Comparison of ENCODE assay signal across 14 cellular contexts in genomic region chr3:138367912-138368311, GRCh38. TPM values are rescaled to one million over a fixed set of nuclear protein-coding genes. Genes with fewer than 3 reads are reported as not detected.
DNase-seq lines count a peak whose midpoint lies in the region; ATAC-seq, FAIRE-seq and TF ChIP-seq lines count a peak whose summit lies in the region.
"Had no signal": no experiment of that assay in that cellular context is flagged by ENCODE, and none has a peak within 500 bp of the region (broad histone marks: within the 10 kb centered on the region; RNA-seq: fewer than 3 reads in every experiment).

No MANE protein-coding gene starts in this region.

- RAD21 ChIA-PET in GM12878 (lab: Charles Lee; ENCODE audit: unreplicated experiment), result no interaction called here

- FAIRE-seq in GM12878 (lab: Jason Lieb, UNC), result no peak
- FAIRE-seq: A204.1 had no signal

- POLR2A ChIA-PET in GM12878 (lab: Charles Lee), result no interaction called here

- no peak for TF ChIP-seq RAD21 in GM12878 (IDR thresholded peaks at IDR 0.05; ENCODE audit: insufficient read depth, low read depth, low read length)

- no peak overlapping the region for H3K4me3 ChIP-seq in GM12878
- H3K4me3 ChIP-seq in suprapubic skin, result no peak overlapping the region
- no peak overlapping the region for H3K4me3 ChIP-seq in prostate gland

- H2AFZ ChIP-seq in GM12878 (ENCODE audit: control insufficient read depth, low read depth, low read length), result no peak overlapping the region

- in situ Hi-C loops in GM12878 (cut with MboI), result no loop called here

- H3K27me3 ChIP-seq in GM12878 (replicated peaks in 1 of 2; ENCODE audit: control insufficient read depth in 2 of 2, insufficient read depth in 2 of 2, low read length in 1 of 2), result peaks cover 6 to 9% of the 10 kb centered on the region in 2 experiments
- H3K27me3 ChIP-seq in layer of hippocampus (ENCODE audit: control insufficient read depth, insufficient read depth, low read length), result no peaks in the 10 kb centered on the region
- no peaks in the 10 kb centered on the region for H3K27me3 ChIP-seq in suprapubic skin
- no peaks in the 10 kb centered on the region for H3K27me3 ChIP-seq in prostate gland (replicated peaks; ENCODE audit: insufficient read depth)

- H3K36me3 ChIP-seq in GM12878 (ENCODE audit: control insufficient read depth in 2 of 2, insufficient read depth in 2 of 2, low read length in 1 of 2), result no peaks in the 10 kb centered on the region
- H3K36me3 ChIP-seq in suprapubic skin, result no peaks in the 10 kb centered on the region
- no peaks in the 10 kb centered on the region for H3K36me3 ChIP-seq in prostate gland

- TF ChIP-seq EP300 in GM12878 (IDR thresholded peaks at IDR 0.05; ENCODE audit: borderline replicate concordance in 1 of 2, control insufficient read depth in 1 of 2, low read depth in 2 of 2, low read length in 2 of 2) (no peak), suprapubic skin (IDR thresholded peaks at IDR 0.05) (no peak)

- CTCF ChIA-PET in GM12878 (lab: Yijun Ruan, JAX), result no interaction called here

- no peak for ATAC-seq in GM12878
- no peak for ATAC-seq in GM19467 (IDR thresholded peaks at IDR 0.05; ENCODE audit: unreplicated experiment)

- no TSS peak for BruUV-seq in GM12878 (replicated peaks; lab: Mats Ljungman, UMichigan)

- H3K4me2 ChIP-seq in GM12878 (ENCODE audit: control insufficient read depth, insufficient read depth), result no peak overlapping the region

- peak; percentile 24 for DNase-seq in NCI-H146 (lab: John Stamatoyannopoulos, UW)
- no peak for DNase-seq in NCI-H146 treated with DMSO at 0.1 percent for 48 hours (lab: John Stamatoyannopoulos, UW; ENCODE audit: unreplicated experiment)
- no peak for DNase-seq in GM12878 (ENCODE audit: low read depth, low spot score)
- peak; percentile 75 to 85 for DNase-seq in suprapubic skin (ENCODE audit: low spot score in 2 of 2)
- DNase-seq in prostate gland (ENCODE audit: low spot score), result no peak
- no peak for DNase-seq in activated CD8-positive, alpha-beta memory T cell treated with anti-CD3 and anti-CD28 coated beads, Interleukin-2, amount 50 U/mL, for 48 hours
- DNase-seq: activated naive CD4-positive, alpha-beta T cell; GDM1; mesendoderm; stimulated activated CD4-positive, alpha-beta T cell treated with anti-CD3 and anti-CD28 coated beads, Interleukin-1b, Interleukin-23, amount 100 ng/mL, for 48 hours had no signal

- WGBS in GM12878 (ENCODE audit: insufficient coverage, insufficient replicate concordance, low lambda C conversion rate, missing lambda C conversion rate), result 9% methylated on average over 5 of the region's 5 CpGs
- 35% methylated on average over 5 of the region's 5 CpGs for WGBS in suprapubic skin
- WGBS in prostate gland, result 46% methylated on average over 5 of the region's 5 CpGs

- H3K4me1 ChIP-seq in GM12878 (ENCODE audit: control insufficient read depth, insufficient read depth, low read length), result peaks cover 17% of the 10 kb centered on the region
- H3K4me1 ChIP-seq in suprapubic skin, result peaks cover 28% of the 10 kb centered on the region
- H3K4me1 ChIP-seq in prostate gland (replicated peaks), result no peaks in the 10 kb centered on the region

- H3K27ac ChIP-seq in GM12878 (ENCODE audit: control insufficient read depth, insufficient read depth) (no peak overlapping the region), layer of hippocampus (ENCODE audit: low read depth, low read length) (peak overlapping the region; percentile 83), suprapubic skin (no peak overlapping the region), prostate gland (no peak overlapping the region)

- intact Hi-C loops in GM12878 (cut with micrococcal nuclease; ENCODE audit: unreplicated experiment), result no loop called here
- intact Hi-C loops in prostate gland (cut with DNase I), result no loop called here

- TF ChIP-seq POLR2A in GM12878 (IDR thresholded peaks at IDR 0.05; ENCODE audit: low read depth, low read length), result no peak
- no peak for TF ChIP-seq POLR2A in suprapubic skin (IDR thresholded peaks at IDR 0.05)
- no peak for TF ChIP-seq POLR2A in prostate gland (IDR thresholded peaks at IDR 0.05)

- SMC1A ChIA-PET in GM12878 (lab: Charles Lee; ENCODE audit: uncharacterized antibody, unreplicated experiment), result no interaction called here

- peaks cover 4% of the 10 kb centered on the region for H3K9me3 ChIP-seq in GM12878 (replicated peaks; ENCODE audit: control insufficient read depth, insufficient read depth, low read length)
- no peaks in the 10 kb centered on the region for H3K9me3 ChIP-seq in suprapubic skin
- H3K9me3 ChIP-seq in prostate gland, result no peaks in the 10 kb centered on the region

- no peak overlapping the region for H3K9ac ChIP-seq in GM12878 (ENCODE audit: control insufficient read depth, insufficient read depth, low read length)

- H4K20me1 ChIP-seq in GM12878 (ENCODE audit: control insufficient read depth, insufficient read depth), result peaks cover 4% of the 10 kb centered on the region

- no peaks in the 10 kb centered on the region for H3K79me2 ChIP-seq in GM12878 (ENCODE audit: control insufficient read depth, insufficient read depth, low read length)

- no peak for TF ChIP-seq CTCF in GM12878 (IDR thresholded peaks at IDR 0.05 in 2 of 3, conservative IDR thresholded peaks at IDR 0.05 in 1 of 3; ENCODE audit: control insufficient read depth in 2 of 3, extremely low read depth in 1 of 3, insufficient read depth in 1 of 3, low read depth in 3 of 3, low read length in 3 of 3)
- no peak for TF ChIP-seq CTCF in suprapubic skin (IDR thresholded peaks at IDR 0.05)
- TF ChIP-seq CTCF in prostate gland (IDR thresholded peaks at IDR 0.05), result no peak

TF ChIP-seq in GM12878, 131 proteins besides CTCF, POLR2A, EP300 and RAD21:
- TF ChIP-seq FOS (IDR thresholded peaks at IDR 0.05; ENCODE audit: borderline replicate concordance, extremely low read depth, insufficient read length), result no peak
- TF ChIP-seq BMI1 (IDR thresholded peaks at IDR 0.05; ENCODE audit: borderline replicate concordance), result peak; percentile 52; the same call in 1 of the 2 replicates
- TF ChIP-seq RUNX3 (IDR thresholded peaks at IDR 0.05; ENCODE audit: low read length), result no peak
- TF ChIP-seq NFIC (IDR thresholded peaks at IDR 0.05; ENCODE audit: low read depth, low read length), result no peak
- no peak for TF ChIP-seq NR2C2 (IDR thresholded peaks at IDR 0.05; ENCODE audit: borderline replicate concordance, control insufficient read depth, insufficient read length, low read depth)
- no peak for TF ChIP-seq ETV6 (conservative IDR thresholded peaks at IDR 0.05 in 1 of 2, IDR thresholded peaks at IDR 0.05 in 1 of 2; ENCODE audit: borderline replicate concordance in 1 of 2, low read depth in 1 of 2)
- no peak for TF ChIP-seq SMARCA5 (IDR thresholded peaks at IDR 0.05)
- TF ChIP-seq JUNB (IDR thresholded peaks at IDR 0.05), result no peak

RNA-seq across cellular contexts. Expression of gene MRAS, which starts 19.5 kb away (rescaled TPM):
- not detected in 2 replicates for total RNA-seq in GM12878 (2013; cell fraction: nucleolus; rRNA removed)
- 0.23 TPM in 1 of 2 replicates, not detected in the other for total RNA-seq in GM12878 (2014; rRNA removed)
- total RNA-seq in GM12878 (2014; rRNA removed; fragmentation: Illumina TruSeq; extraction: Trizol), result not detected in 2 replicates
- 0.44 and 0.45 TPM in 2 replicates for total RNA-seq in GM12878 (2021)
- not detected for polyA plus RNA-seq in GM12878 (2011; ENCODE audit: low read depth)
- 0.11 TPM in 1 of 2 replicates, not detected in the other for polyA plus RNA-seq in GM12878 (2011; rRNA removed)
- 0.03 TPM in 1 of 2 replicates, not detected in the other for polyA plus RNA-seq in GM12878 (2011; cell fraction: cytosol; rRNA removed)
- not detected in 2 replicates for polyA plus RNA-seq in GM12878 (2011; cell fraction: nucleus; rRNA removed)
- polyA plus RNA-seq in GM12878 (2012), result not detected in 2 replicates
- polyA plus RNA-seq in GM12878 (2014; fragmentation: Illumina TruSeq; extraction: Trizol), result 0.01 TPM in 1 of 2 replicates, not detected in the other
- polyA plus RNA-seq in GM12878 (2014; fragmentation: Nextera tagmentation; extraction: Ambion mirVana), result not detected
- polyA plus RNA-seq in GM12878 (2014; rRNA removed), result not detected in 2 replicates
- polyA plus RNA-seq in GM12878 (2016; fragmentation: Nextera tagmentation; extraction: Ambion mirVana), result not detected
- polyA minus RNA-seq in GM12878 (2011; rRNA and poly(A)+ RNA removed), result not detected in 2 replicates
- polyA minus RNA-seq in GM12878 (2011; cell fraction: cytosol; rRNA and poly(A)+ RNA removed), result not detected in 2 replicates
- not detected in 2 replicates for polyA minus RNA-seq in GM12878 (2011; cell fraction: nucleus; rRNA and poly(A)+ RNA removed)
- total RNA-seq in suprapubic skin, result 10 to 100 TPM; 10.1 to 39.8 (median 20.1) TPM
- total RNA-seq in prostate gland, result 10 to 100 TPM in 1 of 2 donors, 1 to 10 TPM in 1; 8.7 to 25.3 TPM

RNA-seq across cellular contexts. Expression of gene NME9, which starts 38.3 kb away (rescaled TPM):
- total RNA-seq in GM12878 (2013; cell fraction: nucleolus; rRNA removed), result 0.25 and 0.49 TPM in 2 replicates
- total RNA-seq in GM12878 (2014; rRNA removed) (0.33 TPM in 1 of 2 replicates, not detected in the other), GM12878 (2014; rRNA removed; fragmentation: Illumina TruSeq; extraction: Trizol) (not detected in 2 replicates), GM12878 (2021) (not detected in 2 replicates), suprapubic skin (under 1 TPM in 1 of 4 donors, not detected in 3; 0.38 TPM), prostate gland (1 to 10 TPM in 1 of 2 donors, not detected in 1; 3.2 TPM)
- 0.47 TPM for polyA plus RNA-seq in GM12878 (2011; ENCODE audit: low read depth)
- polyA plus RNA-seq in GM12878 (2011; rRNA removed) (not detected in 2 replicates), GM12878 (2014; fragmentation: Illumina TruSeq; extraction: Trizol) (not detected in 2 replicates), GM12878 (2014; fragmentation: Nextera tagmentation; extraction: Ambion mirVana) (under 1 TPM; 0.09 to 0.26 TPM), GM12878 (2014; rRNA removed) (0.08 TPM in 1 of 2 replicates, not detected in the other), GM12878 (2016; fragmentation: Nextera tagmentation; extraction: Ambion mirVana) (under 1 TPM; 0.18 to 0.68 TPM)
- not detected in 2 replicates for polyA plus RNA-seq in GM12878 (2011; cell fraction: cytosol; rRNA removed)
- polyA plus RNA-seq in GM12878 (2011; cell fraction: nucleus; rRNA removed), result not detected in 2 replicates
- 0.44 and 0.88 TPM in 2 replicates for polyA plus RNA-seq in GM12878 (2012)
- 0.15 and 0.21 TPM in 2 replicates for polyA minus RNA-seq in GM12878 (2011; rRNA and poly(A)+ RNA removed)
- not detected in 2 replicates for polyA minus RNA-seq in GM12878 (2011; cell fraction: cytosol; rRNA and poly(A)+ RNA removed)
- 0.36 TPM in 1 of 2 replicates, not detected in the other for polyA minus RNA-seq in GM12878 (2011; cell fraction: nucleus; rRNA and poly(A)+ RNA removed)
- polyA plus RNA-seq: urinary bladder had no signal

Comparison
In these comparisons a context has a peak if more than half of its experiments do, and no peak if none do; other contexts are left out.
1. DNase-seq: peak in NCI-H146 (single experiment) and suprapubic skin (2 of 2); none in NCI-H146 treated with DMSO at 0.1 percent for 48 hours (single experiment), GM12878 (single experiment), prostate gland (single experiment) and activated CD8-positive, alpha-beta memory T cell treated with anti-CD3 and anti-CD28 coated beads, Interleukin-2, amount 50 U/mL, for 48 hours (single experiment).
2. RNA of gene MRAS, which starts 19.5 kb away (total RNA-seq): 10.1 to 39.8 TPM in suprapubic skin and 8.7 to 25.3 TPM in prostate gland; 0.23 to 0.45 TPM in GM12878; every median in the first group is over 4 times any median in the second.